1 cellular context compared by ENCODE assay signal in genomic region chr3:57252404-57252803, GRCh38.
TF ChIP-seq lines count a peak whose summit lies in the region.

No MANE protein-coding gene starts in this region.

TF ChIP-seq in GM23338, 12 proteins besides CTCF, POLR2A, EP300 and RAD21 (continued from another document):
- TF ChIP-seq ZNF462 (CRISPR knock-in tag; IDR thresholded peaks at IDR 0.05), result no peak
- TF ChIP-seq REST (IDR thresholded peaks at IDR 0.05; ENCODE audit: unreplicated experiment), result no peak
- no peak for TF ChIP-seq NANOG (IDR thresholded peaks at IDR 0.05; ENCODE audit: borderline replicate concordance)
- TF ChIP-seq ETS1 (IDR thresholded peaks at IDR 0.05), result no peak
- TF ChIP-seq ZNF114 (CRISPR knock-in tag; IDR thresholded peaks at IDR 0.05), result no peak
- no peak for TF ChIP-seq ZNF331 (CRISPR knock-in tag; IDR thresholded peaks at IDR 0.05; ENCODE audit: low read depth)
